Comparison of ENCODE assay signal across 7 cellular contexts in the genomic region with DNA sequence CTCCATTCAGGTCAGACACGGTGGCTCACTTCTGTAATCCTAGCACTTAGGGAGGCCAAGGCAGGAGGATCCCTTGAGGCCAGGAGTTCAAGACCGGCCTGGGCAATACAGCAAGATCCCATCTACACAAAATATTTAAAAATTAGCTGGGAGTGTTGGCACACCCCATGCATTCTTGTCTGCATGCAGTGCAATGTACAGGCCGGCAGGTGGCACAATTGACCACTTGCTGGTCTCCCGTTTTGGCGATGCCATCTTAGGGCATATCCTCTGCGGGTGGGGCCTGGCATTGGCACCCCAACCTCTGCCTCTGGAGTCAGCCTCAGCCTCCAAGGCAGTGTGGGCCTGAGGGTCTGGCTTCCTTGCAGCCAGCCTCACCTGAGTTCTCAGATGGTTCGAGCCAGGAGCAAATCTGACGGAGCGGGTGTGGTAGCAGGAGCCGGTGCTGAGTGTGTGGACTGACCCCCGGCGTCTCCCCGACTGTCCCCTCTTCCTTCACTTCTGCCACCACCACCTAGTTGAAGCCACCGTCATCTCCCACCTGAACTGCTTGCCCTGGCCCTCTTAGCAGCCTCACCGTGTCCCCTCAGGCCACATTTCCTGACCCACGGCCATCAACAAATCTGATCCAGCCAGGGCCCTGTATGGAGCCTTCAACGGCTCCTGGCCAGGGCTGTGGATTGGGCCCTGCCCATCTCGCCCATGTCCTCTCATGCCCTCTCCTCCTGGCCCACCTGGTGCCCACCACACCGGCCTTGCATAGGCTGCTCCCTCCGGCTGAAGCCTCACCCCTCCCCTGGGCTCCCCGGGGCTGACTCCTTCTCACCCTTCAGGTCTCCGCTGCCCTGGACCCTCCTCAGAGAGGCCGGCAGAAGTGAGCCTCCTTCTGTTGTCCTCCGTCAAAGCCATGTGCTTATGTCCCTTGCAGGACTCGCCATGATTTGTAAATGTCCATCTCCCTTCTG. TPM values are rescaled to one million over a fixed set of nuclear protein-coding genes. Genes with fewer than 3 reads are reported as not detected.
DNase-seq lines count a peak whose midpoint lies in the region; ATAC-seq and TF ChIP-seq lines count a peak whose summit lies in the region.

No MANE protein-coding gene starts in this region.

- no peak overlapping the region for H3K4me3 Mint-ChIP-seq in MCF 10A (ENCODE audit: unreplicated experiment)

- TF ChIP-seq CTCF in GM12873 (IDR thresholded peaks at IDR 0.05; ENCODE audit: insufficient read depth, low read depth, low read length, missing control alignments) (peak; percentile 94), VCaP (conservative IDR thresholded peaks at IDR 0.05) (peak; percentile 97), MCF 10A (IDR thresholded peaks at IDR 0.05; ENCODE audit: unreplicated experiment) (peak; percentile 91)

- no peak for ATAC-seq in HG03565 (IDR thresholded peaks at IDR 0.05; ENCODE audit: unreplicated experiment)

- CTCF ChIA-PET in MCF 10A (lab: Yijun Ruan, JAX), result interaction anchor here (0.5 to 3.1 kb wide), 39 partner anchors 9 to 765 kb away, joined by 3 to 27 read pairs (median 3); no protein-coding TSS in a partner anchor

- peaks cover 5% of the 10 kb centered on the region for H3K4me1 Mint-ChIP-seq in MCF 10A (ENCODE audit: insufficient read depth, unreplicated experiment)

- H3K9me3 Mint-ChIP-seq in MCF 10A (ENCODE audit: unreplicated experiment), result no peaks in the 10 kb centered on the region

- intact Hi-C loops in MCF 10A (cut with micrococcal nuclease), result loop anchor here (1.0 to 5.0 kb wide), 5 partner anchors 43 to 397 kb away; a partner anchor contains a TSS

- DNase-seq in NCI-H1092 (lab: John Stamatoyannopoulos, UW) (peak; percentile 42), MCF 10A (ENCODE audit: unreplicated experiment) (peak; percentile 62), kidney tubule cell (ENCODE audit: low spot score) (peak; percentile 59)
- peak; percentile 60 to 65 for DNase-seq in stimulated activated CD4-positive, alpha-beta T cell treated with anti-CD3 and anti-CD28 coated beads, Interleukin-4, amount 100 ng/mL, for 4 hours

- H3K27ac ChIP-seq in VCaP, result no peak overlapping the region

- no peaks in the 10 kb centered on the region for H3K27me3 Mint-ChIP-seq in MCF 10A (ENCODE audit: insufficient read depth, unreplicated experiment)

- H3K36me3 Mint-ChIP-seq in MCF 10A (ENCODE audit: insufficient read depth, unreplicated experiment), result peaks cover 6% of the 10 kb centered on the region

- no peak overlapping the region for H3K27ac Mint-ChIP-seq in MCF 10A (ENCODE audit: low read depth, unreplicated experiment)

- no TSS peak for BruUV-seq in MCF 10A (replicated peaks; lab: Mats Ljungman, UMichigan)

- POLR2A ChIA-PET in MCF 10A (lab: Yijun Ruan, JAX), result interaction anchor here (0.7 kb wide), 1 partner anchor 1163 kb away, joined by 3 read pairs; no protein-coding TSS in a partner anchor

RNA-seq across cellular contexts. Expression of a gene that starts 44.0 kb away (rescaled TPM):
- not detected in 2 replicates for total RNA-seq in MCF 10A (2022)
